30 cellular contexts compared by ENCODE assay signal in genomic region chr2:167820488-167820887, GRCh38.
"Had no signal": no experiment of that assay in that cellular context is flagged by ENCODE, and none has a peak within 500 bp of the region (broad histone marks: within the 10 kb centered on the region; RNA-seq: fewer than 3 reads in every experiment).

No MANE protein-coding gene starts in this region.

- H3K9me3 ChIP-seq: ovary, psoas muscle, spleen, suprapubic skin, testis, tibial artery, transverse colon, upper lobe of left lung, vagina had no signal

- H3K79me2 ChIP-seq: parathyroid adenoma had no signal

- H3K27me3 ChIP-seq: ovary, suprapubic skin, testis, tibial artery, transverse colon, upper lobe of left lung, vagina had no signal

- DNase-seq: naive thymus-derived CD8-positive, alpha-beta T cell; nephron progenitor cell; occipital lobe; ovary; posterior cingulate gyrus; psoas muscle; right cardiac atrium; spleen; stimulated activated CD4-positive, alpha-beta T cell treated with anti-CD3 and anti-CD28 coated beads, Interleukin-12 subunit alpha, Interleukin-12 subunit beta, amount 100 ng/mL, for 4 hours; stimulated activated CD4-positive, alpha-beta T cell treated with anti-CD3 and anti-CD28 coated beads, Interleukin-1b, Interleukin-23, amount 100 ng/mL, for 48 hours; stimulated activated CD4-positive, alpha-beta T cell treated with anti-CD3 and anti-CD28 coated beads, Interleukin-4, amount 100 ng/mL, for 1 hour; stimulated activated CD4-positive, alpha-beta T cell treated with anti-CD3 and anti-CD28 coated beads, Interleukin-4, amount 100 ng/mL, for 4 hours; stimulated activated CD8-positive, alpha-beta memory T cell treated with anti-CD3 and anti-CD28 coated beads, Interleukin-4, amount 100 ng/mL, for 48 hours; stimulated activated naive CD4-positive, alpha-beta T cell; stimulated activated naive CD8-positive, alpha-beta T cell treated with anti-CD3 and anti-CD28 coated beads, Interleukin-15, amount 100 ng/mL, for 72 hours; stimulated activated naive CD8-positive, alpha-beta T cell treated with anti-CD3 and anti-CD28 coated beads, Interleukin-15, Interleukin-2, amounts not matched to agents 100 U/mL and 50 U/mL, for 24 hours; substantia nigra; testis; tibial artery; transverse colon; upper lobe of left lung had no signal

- H3K4me2 ChIP-seq: smooth muscle cell had no signal

- H3K36me3 ChIP-seq: ovary, spleen, suprapubic skin, tibial artery, transverse colon, upper lobe of left lung, vagina had no signal

- H2AFZ ChIP-seq: parathyroid adenoma had no signal

- ATAC-seq: naive thymus-derived CD8-positive, alpha-beta T cell; natural killer cell treated with Interleukin-12 subunit alpha and Interleukin-12 subunit beta and Interleukin-15 and Interleukin-18, amount 100 ng/mL, for 72 hours; psoas muscle; right cardiac atrium; sciatic nerve; stimulated activated memory B cell treated with anti-CD40 and anti-IgM and Interleukin-4, amounts not matched to agents 10 μg/mL and 1 μg/mL and 100 μg/mL, for 72 hours; stimulated activated naive CD8-positive, alpha-beta T cell treated with anti-CD3 and anti-CD28 coated beads, Interleukin-15, amount 100 ng/mL, for 72 hours; stimulated activated naive CD8-positive, alpha-beta T cell treated with anti-CD3 and anti-CD28 coated beads, Interleukin-15, Interleukin-2, amounts not matched to agents 100 U/mL and 50 U/mL, for 24 hours had no signal

- H3K9ac ChIP-seq: parathyroid adenoma had no signal

- H3K4me1 ChIP-seq: parathyroid adenoma, psoas muscle, spleen, suprapubic skin, testis, tibial artery, transverse colon, upper lobe of left lung, vagina had no signal

- H3K27ac ChIP-seq: ovary, parathyroid adenoma, psoas muscle, skin epidermis, spleen, suprapubic skin, testis, tibial artery, transverse colon, upper lobe of left lung, vagina had no signal

- FAIRE-seq: urothelium cell line had no signal

- H3K4me3 ChIP-seq: ovary, psoas muscle, skin epidermis, smooth muscle cell, spleen, suprapubic skin, testis, tibial artery, transverse colon, upper lobe of left lung, vagina had no signal
